ENCODE assay signal across 22 cellular contexts in genomic region chr10:19333631-19334030, GRCh38.
"Had no signal": no experiment of that assay in that cellular context is flagged by ENCODE, and none has a peak within 500 bp of the region (broad histone marks: within the 10 kb centered on the region; RNA-seq: fewer than 3 reads in every experiment).

No MANE protein-coding gene starts in this region.

- H3K9me3 ChIP-seq: MG63 had no signal

- H3K4me3 Mint-ChIP-seq: IgD-negative memory B cell had no signal

- H3K4me3 ChIP-seq: K562, MG63 had no signal

- ATAC-seq: K562, Panc1, PC-3, SK-N-SH treated with all-trans-retinoic acid at 6 μM for 48 hours had no signal

- DNase-seq: MG63; NCI-H1092 treated with DMSO at 0.1 percent for 48 hours; NCI-H1436; NCI-H187; NCI-H2029; NCI-H2081 treated with DMSO at 0.1 percent for 48 hours; NCI-H2171; NCI-H226; NCI-H446; NCI-H510A; NCI-H524 treated with DMSO at 0.1 percent for 48 hours; NCI-H69; NCI-H774; NK-92 treated with Interleukin-12 subunit alpha and Interleukin-12 subunit beta, amount 100 ng/mL, for 24 hours; PC-3; SHP77; T-helper 1 cell had no signal

- H3K27me3 ChIP-seq: MG63 had no signal

- H3K36me3 ChIP-seq: MG63 had no signal

- H3K4me1 Mint-ChIP-seq: IgD-negative memory B cell had no signal

- H3K36me3 Mint-ChIP-seq: IgD-negative memory B cell had no signal

- H3K27ac ChIP-seq: RWPE1 had no signal

- FAIRE-seq: K562 had no signal

- H3K27me3 Mint-ChIP-seq: IgD-negative memory B cell had no signal

- H3K27ac Mint-ChIP-seq: IgD-negative memory B cell had no signal
